ENCODE assay signal across 19 cellular contexts in the genomic region with DNA sequence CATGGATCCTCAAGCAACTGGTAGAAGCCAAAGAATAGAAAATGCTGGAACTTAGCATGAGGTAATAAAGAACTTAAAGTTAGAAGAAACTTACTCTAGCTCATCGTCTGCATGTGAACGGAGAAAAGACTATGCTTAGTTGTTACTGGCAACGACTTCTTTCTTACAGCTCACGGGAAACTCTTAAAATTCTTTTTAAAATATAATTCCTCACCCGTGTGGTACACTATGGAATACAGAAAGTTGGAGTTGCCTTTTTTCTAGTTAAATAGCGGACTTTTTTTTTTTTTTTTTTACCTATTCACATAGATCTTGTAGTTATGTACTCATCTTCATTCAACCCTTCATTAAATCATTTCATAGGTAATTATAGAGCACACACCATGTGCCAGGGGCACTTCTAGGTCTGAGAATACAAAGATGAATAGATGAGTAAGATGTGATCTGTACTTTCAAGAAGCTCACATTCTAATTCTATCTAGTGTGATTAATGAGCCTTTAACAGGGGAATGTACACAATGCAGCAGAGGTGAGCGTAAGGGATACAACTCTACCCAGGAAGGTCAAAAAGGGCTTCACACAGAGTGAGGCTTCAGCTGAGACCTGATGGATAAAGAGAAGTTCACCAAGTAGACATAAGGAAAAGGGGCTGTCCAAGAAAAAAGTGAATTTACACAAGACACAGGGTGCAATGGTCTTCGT. TPM values are rescaled to one million over a fixed set of nuclear protein-coding genes. Genes with fewer than 3 reads are reported as not detected.
"Had no signal": no experiment of that assay in that cellular context is flagged by ENCODE, and none has a peak within 500 bp of the region (broad histone marks: within the 10 kb centered on the region; RNA-seq: fewer than 3 reads in every experiment).

No MANE protein-coding gene starts in this region.

- DNase-seq: activated CD4-positive, alpha-beta T cell treated with anti-CD3 and anti-CD28 coated beads for 36 hours; activated CD4-positive, alpha-beta T cell treated with anti-CD3 and anti-CD28 coated beads, Interleukin-2, amount 50 U/mL, for 48 hours; activated gamma-delta T cell; gastrocnemius medialis; head of caudate nucleus; kidney; left lung; mammary epithelial cell; midbrain; stimulated activated CD4-positive, alpha-beta T cell treated with anti-CD3 and anti-CD28 coated beads, Interleukin-2, amount 100 ng/mL, for 24 hours; stimulated activated naive CD8-positive, alpha-beta T cell treated with anti-CD3 and anti-CD28 coated beads, Interleukin-15, Interleukin-2, amounts not matched to agents 100 U/mL and 50 U/mL, for 24 hours; substantia nigra; tibial artery had no signal

- H3K9me3 Mint-ChIP-seq: activated naive CD4-positive, alpha-beta T cell treated with anti-CD3 and anti-CD28 coated beads, Interleukin-2, amount 50 U/mL, for 24 hours; WTC11 had no signal

- H3K27ac Mint-ChIP-seq: activated CD4-positive, alpha-beta T cell treated with anti-CD3 and anti-CD28 coated beads for 36 hours; activated naive CD4-positive, alpha-beta T cell treated with anti-CD3 and anti-CD28 coated beads, Interleukin-2, amount 50 U/mL, for 24 hours; progenitor cell of endocrine pancreas; WTC11 had no signal

- ATAC-seq: activated CD4-positive, alpha-beta T cell treated with anti-CD3 and anti-CD28 coated beads for 36 hours; gastrocnemius medialis; left lung; stimulated activated naive CD8-positive, alpha-beta T cell treated with anti-CD3 and anti-CD28 coated beads, Interleukin-15, Interleukin-2, amounts not matched to agents 100 U/mL and 50 U/mL, for 24 hours; WTC11 had no signal

- H3K4me3 Mint-ChIP-seq: activated CD4-positive, alpha-beta T cell treated with anti-CD3 and anti-CD28 coated beads for 36 hours; activated naive CD4-positive, alpha-beta T cell treated with anti-CD3 and anti-CD28 coated beads, Interleukin-2, amount 50 U/mL, for 24 hours; neural crest cell; WTC11 had no signal

- H3K36me3 Mint-ChIP-seq: activated naive CD4-positive, alpha-beta T cell treated with anti-CD3 and anti-CD28 coated beads, Interleukin-2, amount 50 U/mL, for 24 hours; WTC11 had no signal

- H3K4me1 Mint-ChIP-seq: activated CD4-positive, alpha-beta T cell treated with anti-CD3 and anti-CD28 coated beads for 36 hours; activated naive CD4-positive, alpha-beta T cell treated with anti-CD3 and anti-CD28 coated beads, Interleukin-2, amount 50 U/mL, for 24 hours; WTC11 had no signal

RNA-seq across cellular contexts. Expression of a gene that starts 18.4 kb away (rescaled TPM):
- total RNA-seq: activated CD4-positive, alpha-beta T cell treated with anti-CD3 and anti-CD28 coated beads for 36 hours; ascending aorta; gastrocnemius medialis; mammary epithelial cell; myocyte; progenitor cell of endocrine pancreas; WTC11 had no signal
- polyA plus RNA-seq: mammary epithelial cell had no signal
